Comparison of ENCODE assay signal across 30 cellular contexts in genomic region chr7:30668102-30668501, GRCh38. TPM values are rescaled to one million over a fixed set of nuclear protein-coding genes. Genes with fewer than 3 reads are reported as not detected.
"Had no signal": no experiment of that assay in that cellular context is flagged by ENCODE, and none has a peak within 500 bp of the region (broad histone marks: within the 10 kb centered on the region; RNA-seq: fewer than 3 reads in every experiment).

No MANE protein-coding gene starts in this region.

- H3K27me3 ChIP-seq: colonic mucosa, gastrocnemius medialis, left lung had no signal

- DNase-seq: colonic mucosa; cortex of kidney; effector CD8-positive, alpha-beta T cell; effector memory CD8-positive, alpha-beta T cell; endodermal cell; erythroblast; esophagus squamous epithelium; foreskin fibroblast; foreskin melanocyte; gastrocnemius medialis; glutamatergic neuron; heart right ventricle; hippocampal formation; left cardiac atrium; left lung; left ventricle myocardium superior; lower lobe of right lung; mesenchymal stem cell; mucosa of descending colon; naive B cell had no signal

- H3K27ac ChIP-seq: colonic mucosa, epithelial cell of prostate, esophagus squamous epithelium, gastrocnemius medialis, heart right ventricle, left lung, lower lobe of right lung had no signal

- H3K9me3 Mint-ChIP-seq: dendritic cell treated with granulocyte-macrophage colony-stimulating factor and Interleukin-4, amounts not matched to agents 40 ng/mL and 50 ng/mL, for 4 days; endodermal cell; mesothelial cell of epicardium had no signal

- H3K36me3 Mint-ChIP-seq: mesothelial cell of epicardium, naive B cell had no signal

- H3K4me1 Mint-ChIP-seq: endodermal cell, naive B cell had no signal

- H3K9me3 ChIP-seq: colonic mucosa, esophagus squamous epithelium, gastrocnemius medialis, left lung, lower lobe of right lung, mucosa of descending colon had no signal

- H3K4me1 ChIP-seq: colonic mucosa, esophagus squamous epithelium, gastrocnemius medialis, heart right ventricle, left lung, lower lobe of right lung had no signal

- ATAC-seq: effector memory CD8-positive, alpha-beta T cell; esophagus mucosa; gastrocnemius medialis; heart right ventricle; left cardiac atrium; left lung; left ventricle myocardium superior; lower lobe of right lung; mucosa of descending colon had no signal

- H3K4me3 Mint-ChIP-seq: dendritic cell treated with granulocyte-macrophage colony-stimulating factor and Interleukin-4, amounts not matched to agents 40 ng/mL and 50 ng/mL, for 4 days; effector memory CD8-positive, alpha-beta T cell; endodermal cell; mesothelial cell of epicardium had no signal

- H3K36me3 ChIP-seq: colonic mucosa, esophagus squamous epithelium, gastrocnemius medialis, heart right ventricle, left lung, lower lobe of right lung had no signal

- H3K4me3 ChIP-seq: colonic mucosa, esophagus squamous epithelium, gastrocnemius medialis, heart right ventricle, left lung, lower lobe of right lung, mucosa of descending colon had no signal

- H3K27ac Mint-ChIP-seq: dendritic cell treated with granulocyte-macrophage colony-stimulating factor and Interleukin-4, amounts not matched to agents 40 ng/mL and 50 ng/mL, for 4 days; effector memory CD8-positive, alpha-beta T cell; endodermal cell; mesothelial cell of epicardium; naive B cell had no signal

RNA-seq across cellular contexts. Expression of gene CRHR2, which starts 14.2 kb away (rescaled TPM):
- total RNA-seq: dermis microvascular lymphatic vessel endothelial cell, endodermal cell, esophagus mucosa, glomerular endothelial cell, kidney epithelial cell, lower lobe of right lung, lung microvascular endothelial cell, mesothelial cell of epicardium, mucosa of descending colon, myocyte had no signal
- polyA plus RNA-seq: keratinocyte had no signal
